Comparison of ENCODE assay signal across 10 cellular contexts in the genomic region with DNA sequence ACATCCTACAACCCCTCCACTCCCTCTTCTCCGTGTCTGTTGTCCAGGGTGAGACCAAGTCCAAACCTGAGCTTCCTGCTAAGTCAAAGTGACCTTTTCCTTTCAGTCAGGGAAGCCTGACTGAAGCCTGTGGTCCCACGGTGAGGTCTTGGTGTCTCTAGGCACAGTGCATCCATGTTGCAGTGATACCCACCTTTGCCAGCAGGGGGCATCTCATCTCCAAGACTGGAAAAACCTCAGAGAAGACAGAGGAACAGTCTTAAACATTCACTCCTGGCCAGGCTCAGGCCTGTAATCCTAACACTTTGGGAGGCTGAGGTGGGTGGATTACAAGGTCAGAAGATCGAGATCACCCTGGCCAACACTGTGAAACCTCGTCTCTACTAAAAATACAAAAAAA. TPM values are rescaled to one million over a fixed set of nuclear protein-coding genes. Genes with fewer than 3 reads are reported as not detected.
DNase-seq lines count a peak whose midpoint lies in the region; ATAC-seq and TF ChIP-seq lines count a peak whose summit lies in the region.
"Not testable (repeated sequence)": the region's sequence is repeated elsewhere in the genome, so short reads cannot be mapped to it uniquely, and the experiment has no call there.
"Had no signal": no experiment of that assay in that cellular context is flagged by ENCODE, and none has a peak within 500 bp of the region (broad histone marks: within the 10 kb centered on the region; RNA-seq: fewer than 3 reads in every experiment).

No MANE protein-coding gene starts in this region.

- not testable (repeated sequence) for H3K4me3 Mint-ChIP-seq in activated T-cell treated with anti-CD3 and anti-CD28 coated beads, Interleukin-2, amount 50 U/mL, for 4 hours

- not testable (repeated sequence) for TF ChIP-seq POLR2A in right lobe of liver (IDR thresholded peaks at IDR 0.05)

- not testable (repeated sequence) for H3K4me3 ChIP-seq in Karpas-422 (ENCODE audit: low read length); right lobe of liver

- not testable (repeated sequence) for H3K27me3 ChIP-seq in Karpas-422 (ENCODE audit: low read length); right lobe of liver

- not testable (repeated sequence) for H3K9me3 ChIP-seq in Karpas-422 (ENCODE audit: low read length); right lobe of liver

- not testable (repeated sequence) for H4K20me1 ChIP-seq in Karpas-422 (ENCODE audit: insufficient read depth, low read depth, low read length)

- H2AFZ ChIP-seq in Karpas-422 (ENCODE audit: low read length), result not testable (repeated sequence)

- DNase-seq in CD1c-positive myeloid dendritic cell (ENCODE audit: extremely low spot score), result peak; percentile 30
- DNase-seq in GM19238 (ENCODE audit: insufficient read length, low spot score), result peak; percentile 4
- peak; percentile 86 for DNase-seq in Karpas-422
- peak; percentile 40 for DNase-seq in SHP77 treated with DMSO at 0.1 percent for 48 hours (lab: John Stamatoyannopoulos, UW)
- DNase-seq in activated T-cell treated with anti-CD3 and anti-CD28 coated beads, Interleukin-2, amount 50 U/mL, for 4 hours, result peak; percentile 18
- peak in 2 of 3 donors; percentile 34 to 50 for DNase-seq in right lobe of liver
- peak; percentile 38 for DNase-seq in stimulated activated CD4-positive, alpha-beta T cell treated with anti-CD3 and anti-CD28 coated beads, Interleukin-4, amount 100 ng/mL, for 24 hours

- not testable (repeated sequence) for H3K27ac ChIP-seq in Karpas-422 (ENCODE audit: low read length); right lobe of liver

- not testable (repeated sequence) for H3K4me1 Mint-ChIP-seq in activated T-cell treated with anti-CD3 and anti-CD28 coated beads, Interleukin-2, amount 50 U/mL, for 4 hours (ENCODE audit: low read depth)

- not testable (repeated sequence) for H3K4me2 ChIP-seq in Karpas-422 (ENCODE audit: low read depth, low read length, poor library complexity, severe bottlenecking)

- H3K9me2 ChIP-seq in Karpas-422 (replicated peaks; ENCODE audit: insufficient read depth, low read length), result not testable (repeated sequence)

- not testable (repeated sequence) for H3K79me2 ChIP-seq in Karpas-422 (ENCODE audit: low read length)

- intact Hi-C loops in right lobe of liver (cut with DNase I), result not testable (repeated sequence)

- not testable (repeated sequence) for H3K36me3 Mint-ChIP-seq in activated T-cell treated with anti-CD3 and anti-CD28 coated beads, Interleukin-2, amount 50 U/mL, for 4 hours (ENCODE audit: insufficient read depth)

- peak in 1 of 2 donors; percentile 51 for ATAC-seq in activated T-cell treated with anti-CD3 and anti-CD28 coated beads, Interleukin-2, amount 50 U/mL, for 4 hours
- ATAC-seq in esophagus mucosa, result peak; percentile 43
- ATAC-seq in right lobe of liver, result peak; percentile 42 to 69 (median 54)

- 15% methylated on average over 4 of the region's 4 CpGs for WGBS in right lobe of liver (ENCODE audit: insufficient coverage, low coverage, low lambda C conversion rate, missing lambda C conversion rate)

- H3K9ac ChIP-seq in Karpas-422 (ENCODE audit: low read length), result not testable (repeated sequence)

- not testable (repeated sequence) for H3K9me3 Mint-ChIP-seq in activated T-cell treated with anti-CD3 and anti-CD28 coated beads, Interleukin-2, amount 50 U/mL, for 4 hours

- H3K36me3 ChIP-seq in Karpas-422 (ENCODE audit: insufficient read depth, low read length); right lobe of liver: not testable (repeated sequence)

- TF ChIP-seq CTCF in right lobe of liver (IDR thresholded peaks at IDR 0.05), result peak; percentile 40 to 56 (median 48)

- not testable (repeated sequence) for H3K4me1 ChIP-seq in Karpas-422 (ENCODE audit: low read length); right lobe of liver

- not testable (repeated sequence) for H3K27me3 Mint-ChIP-seq in activated T-cell treated with anti-CD3 and anti-CD28 coated beads, Interleukin-2, amount 50 U/mL, for 4 hours (ENCODE audit: low read depth)

RNA-seq across cellular contexts. Expression of gene XAGE2, which starts 23.4 kb away (rescaled TPM):
- total RNA-seq in Karpas-422 (2014; rRNA removed; shearing (Covaris generic); ENCODE audit: low replicate concordance), result not detected in 2 replicates
- not detected for total RNA-seq in activated T-cell treated with anti-CD3 and anti-CD28 coated beads, Interleukin-2, amount 50 U/mL, for 4 hours
- total RNA-seq in esophagus mucosa (not detected), right lobe of liver (not detected)
- total RNA-seq: natural killer cell treated with Interleukin-12 subunit alpha and Interleukin-12 subunit beta and Interleukin-15 and Interleukin-18, amount 100 ng/mL, for 72 hours; temporal lobe had no signal

Comparison
In these comparisons a context has a peak if more than half of its experiments do, and no peak if none do; other contexts are left out.
1. DNase-seq: peak in every context shown above with its lines; median percentile 86 in Karpas-422; 42 in right lobe of liver; 40 in SHP77 treated with DMSO at 0.1 percent for 48 hours; 38 in stimulated activated CD4-positive, alpha-beta T cell treated with anti-CD3 and anti-CD28 coated beads, Interleukin-4, amount 100 ng/mL, for 24 hours; 30 in CD1c-positive myeloid dendritic cell; 18 in activated T-cell treated with anti-CD3 and anti-CD28 coated beads, Interleukin-2, amount 50 U/mL, for 4 hours; 4 in GM19238.